In genomic region chr15:67783303-67783702, GRCh38 we compare ENCODE assay signal across 8 cellular contexts. TPM values are rescaled to one million over a fixed set of nuclear protein-coding genes. Genes with fewer than 3 reads are reported as not detected.
DNase-seq lines count a peak whose midpoint lies in the region; ATAC-seq lines count a peak whose summit lies in the region.
"Had no signal": no experiment of that assay in that cellular context is flagged by ENCODE, and none has a peak within 500 bp of the region (broad histone marks: within the 10 kb centered on the region; RNA-seq: fewer than 3 reads in every experiment).

No MANE protein-coding gene starts in this region.

- DNase-seq in activated CD4-positive, alpha-beta memory T cell treated with anti-CD3 and anti-CD28 coated beads for 36 hours = peak; percentile 49
- DNase-seq in stimulated activated CD4-positive, alpha-beta T cell treated with anti-CD3 and anti-CD28 coated beads, Interleukin-1b, Interleukin-23, amount 100 ng/mL, for 48 hours = peak; percentile 39
- DNase-seq in G401 (ENCODE audit: low spot score) = no peak
- no peak for DNase-seq in 8988T
- DNase-seq in NCI-H1417 treated with DMSO at 0.1 percent for 48 hours (lab: John Stamatoyannopoulos, UW) = no peak

- no peaks in the 10 kb centered on the region for H3K9me3 Mint-ChIP-seq in IgD-negative memory B cell
- no peaks in the 10 kb centered on the region for H3K9me3 Mint-ChIP-seq in activated CD4-positive, alpha-beta memory T cell treated with anti-CD3 and anti-CD28 coated beads for 36 hours

- H3K27me3 Mint-ChIP-seq in IgD-negative memory B cell = peaks cover 6% of the 10 kb centered on the region
- no peaks in the 10 kb centered on the region for H3K27me3 Mint-ChIP-seq in activated CD4-positive, alpha-beta memory T cell treated with anti-CD3 and anti-CD28 coated beads for 36 hours

- intact Hi-C loops in activated CD4-positive, alpha-beta memory T cell treated with anti-CD3 and anti-CD28 coated beads for 36 hours (cut with micrococcal nuclease) = loop anchor here (5.0 kb wide), 1 partner anchor 49 kb away; no protein-coding TSS in a partner anchor

- peaks cover 23 to 37% (median 32%) of the 10 kb centered on the region in 3 donors for H3K4me1 Mint-ChIP-seq in IgD-negative memory B cell
- peaks cover 17% of the 10 kb centered on the region for H3K4me1 Mint-ChIP-seq in activated CD4-positive, alpha-beta memory T cell treated with anti-CD3 and anti-CD28 coated beads for 36 hours (ENCODE audit: low read depth)

- peak; percentile 55 for ATAC-seq in GM21367 (IDR thresholded peaks at IDR 0.05; ENCODE audit: unreplicated experiment)

- POLR2A ChIA-PET in activated CD4-positive, alpha-beta memory T cell treated with anti-CD3 and anti-CD28 coated beads for 36 hours (lab: Charles Lee) = no interaction called here

- H3K4me3 Mint-ChIP-seq in IgD-negative memory B cell = peak overlapping the region; percentile 4 to 81 (median 39)
- H3K4me3 Mint-ChIP-seq in activated CD4-positive, alpha-beta memory T cell treated with anti-CD3 and anti-CD28 coated beads for 36 hours = no peak overlapping the region

- peaks cover 1% of the 10 kb centered on the region for H3K36me3 Mint-ChIP-seq in IgD-negative memory B cell
- peaks cover 4% of the 10 kb centered on the region for H3K36me3 Mint-ChIP-seq in activated CD4-positive, alpha-beta memory T cell treated with anti-CD3 and anti-CD28 coated beads for 36 hours

- peak overlapping the region in 2 of 3 donors; percentile 71 to 74 for H3K27ac Mint-ChIP-seq in IgD-negative memory B cell
- H3K27ac Mint-ChIP-seq in activated CD4-positive, alpha-beta memory T cell treated with anti-CD3 and anti-CD28 coated beads for 36 hours = no peak overlapping the region

- CTCF ChIA-PET in activated CD4-positive, alpha-beta memory T cell treated with anti-CD3 and anti-CD28 coated beads for 36 hours (lab: Charles Lee) = interaction anchor here (1.6 to 2.0 kb wide), 2 partner anchors 10 to 53 kb away, joined by 4 to 5 read pairs; no protein-coding TSS in a partner anchor

- in situ Hi-C loops in G401 (cut with HindIII; ENCODE audit: low sequenced_read_pairs) = no loop called here

RNA-seq across cellular contexts. Expression of gene SKOR1, which starts 42.0 kb away (rescaled TPM):
- not detected for polyA plus RNA-seq in IgD-negative memory B cell
- total RNA-seq in activated CD4-positive, alpha-beta memory T cell treated with anti-CD3 and anti-CD28 coated beads for 36 hours = under 1 TPM; 0.12 TPM
- 4.9 and 7.1 TPM in 2 replicates for total RNA-seq in G401 (2014; rRNA removed; shearing (Covaris generic))
- total RNA-seq: RPMI7951 had no signal

RNA-seq across cellular contexts. Expression of gene RNU6-1, which starts 56.5 kb away (rescaled TPM):
- not detected for polyA plus RNA-seq in IgD-negative memory B cell
- total RNA-seq in activated CD4-positive, alpha-beta memory T cell treated with anti-CD3 and anti-CD28 coated beads for 36 hours = not detected
- total RNA-seq in G401 (2014; rRNA removed; shearing (Covaris generic)) = not detected in 2 replicates
- total RNA-seq: RPMI7951 had no signal

Comparison
In these comparisons a context has a peak if more than half of its experiments do, and no peak if none do; other contexts are left out.
1. DNase-seq: peak in activated CD4-positive, alpha-beta memory T cell treated with anti-CD3 and anti-CD28 coated beads for 36 hours (single experiment) and stimulated activated CD4-positive, alpha-beta T cell treated with anti-CD3 and anti-CD28 coated beads, Interleukin-1b, Interleukin-23, amount 100 ng/mL, for 48 hours (single experiment); none in G401 (single experiment), 8988T (single experiment) and NCI-H1417 treated with DMSO at 0.1 percent for 48 hours (single experiment).